8 cellular contexts compared by ENCODE assay signal in the genomic region with DNA sequence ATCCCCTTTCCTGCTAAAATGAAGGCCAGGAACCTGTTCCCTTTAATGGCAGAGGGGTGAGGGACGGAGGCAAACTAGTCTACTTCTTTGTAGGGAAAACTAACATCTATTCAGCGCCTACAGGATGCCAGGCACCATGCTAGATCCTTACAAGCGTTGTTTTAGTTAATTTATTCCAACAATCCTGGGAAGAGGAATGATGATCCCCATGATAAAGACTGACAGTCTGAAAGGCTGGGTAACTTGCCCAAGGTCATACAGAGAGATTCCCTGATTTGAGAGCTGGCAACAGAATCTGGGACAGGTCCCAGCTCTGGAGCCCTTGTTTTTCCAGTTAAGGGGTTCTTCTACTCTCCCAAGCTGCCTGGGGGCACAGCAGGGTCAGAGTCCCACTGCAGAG. TPM values are rescaled to one million over a fixed set of nuclear protein-coding genes. Genes with fewer than 3 reads are reported as not detected.
DNase-seq lines count a peak whose midpoint lies in the region; ATAC-seq and TF ChIP-seq lines count a peak whose summit lies in the region.

No MANE protein-coding gene starts in this region.

- H2BK120ac ChIP-seq in trophoblast cell (ENCODE audit: insufficient read depth, low read length, poor library complexity), result no peak overlapping the region

- H4K91ac ChIP-seq in trophoblast cell (ENCODE audit: low read depth, low read length), result no peak overlapping the region

- H2AFZ ChIP-seq in trophoblast cell (ENCODE audit: insufficient read depth, low read length, poor library complexity), result peak overlapping the region; percentile 74

- H3K79me1 ChIP-seq in trophoblast cell (ENCODE audit: low read length), result peaks cover 5% of the 10 kb centered on the region

- H3K9ac ChIP-seq in trophoblast cell (ENCODE audit: low read length), result peak overlapping the region; percentile 14

- no peak overlapping the region for H3K14ac ChIP-seq in trophoblast cell (ENCODE audit: low read length)

- H3K27me3 ChIP-seq in DOHH2 (ENCODE audit: control insufficient read depth, low read length) (no peaks in the 10 kb centered on the region), ectodermal cell (ENCODE audit: control insufficient read depth, insufficient read depth, low read length, poor library complexity, severe bottlenecking) (peaks cover 33% of the 10 kb centered on the region), trophoblast cell (ENCODE audit: insufficient read depth, low read length) (no peaks in the 10 kb centered on the region)

- H2AK5ac ChIP-seq in trophoblast cell (ENCODE audit: low read length), result no peak overlapping the region

- H4K12ac ChIP-seq in trophoblast cell (ENCODE audit: low read depth, low read length), result no peak overlapping the region

- H3K18ac ChIP-seq in trophoblast cell (ENCODE audit: low read length), result no peak overlapping the region

- no peak overlapping the region for H3K23ac ChIP-seq in trophoblast cell (ENCODE audit: low read length)

- H3K4me3 ChIP-seq in DOHH2 (ENCODE audit: low read length) (peak overlapping the region; percentile 76), ectodermal cell (ENCODE audit: insufficient read depth, low read depth, low read length) (peak overlapping the region; percentile 8), trophoblast cell (ENCODE audit: low read depth, low read length) (no peak overlapping the region)

- H4K8ac ChIP-seq in trophoblast cell (ENCODE audit: low read depth, low read length), result peak overlapping the region; percentile 75

- no peak for TF ChIP-seq CTCF in DOHH2 (IDR thresholded peaks at IDR 0.05; ENCODE audit: low read depth, low read length, poor library complexity, severe bottlenecking)

- DNase-seq in NCI-H146 (lab: John Stamatoyannopoulos, UW), result peak; percentile 45
- peak in 1 of 2 donors; percentile 10 for DNase-seq in trophoblast cell
- DNase-seq in NCI-H1092 treated with DMSO at 0.1 percent for 48 hours (lab: John Stamatoyannopoulos, UW), result no peak

- H4K20me1 ChIP-seq in DOHH2 (ENCODE audit: control insufficient read depth, insufficient read depth, low read depth, low read length), result no peaks in the 10 kb centered on the region

- H3K4me2 ChIP-seq in DOHH2 (ENCODE audit: low read length) (peak overlapping the region; percentile 93), trophoblast cell (ENCODE audit: low read length) (peak overlapping the region; percentile 69)

- H3K79me2 ChIP-seq in DOHH2 (ENCODE audit: control insufficient read depth, low read length) (peaks cover 55% of the 10 kb centered on the region), trophoblast cell (ENCODE audit: control insufficient read depth, insufficient read depth, low read length, poor library complexity) (no peaks in the 10 kb centered on the region)

- H3K4me1 ChIP-seq in DOHH2 (ENCODE audit: control insufficient read depth, low read length) (peaks cover 69% of the 10 kb centered on the region), ectodermal cell (ENCODE audit: control insufficient read depth, insufficient read depth, low read length) (peaks cover 26% of the 10 kb centered on the region), trophoblast cell (ENCODE audit: control insufficient read depth in 1 of 2, insufficient read depth in 2 of 2, low read length in 2 of 2) (peaks cover 11 to 19% of the 10 kb centered on the region in 2 experiments)

- no peaks in the 10 kb centered on the region for H3K9me2 ChIP-seq in DOHH2 (replicated peaks; ENCODE audit: control insufficient read depth, low read length)

- no peak overlapping the region for H3K4ac ChIP-seq in trophoblast cell (ENCODE audit: low read depth, low read length)

- ATAC-seq in GM21381 (IDR thresholded peaks at IDR 0.05; ENCODE audit: unreplicated experiment) (no peak), HG03045 (IDR thresholded peaks at IDR 0.05; ENCODE audit: unreplicated experiment) (no peak), HG03520 (IDR thresholded peaks at IDR 0.05; ENCODE audit: unreplicated experiment) (no peak)

- peak overlapping the region; percentile 99 for H3K27ac ChIP-seq in DOHH2 (ENCODE audit: low read depth, low read length)
- H3K27ac ChIP-seq in ectodermal cell (ENCODE audit: insufficient read depth, low read depth, low read length, poor library complexity, severe bottlenecking), result peak overlapping the region; percentile 39
- H3K27ac ChIP-seq in trophoblast cell (ENCODE audit: low read depth, low read length), result peak overlapping the region; percentile 17

- H3F3A ChIP-seq in DOHH2 (ENCODE audit: control insufficient read depth, insufficient read depth), result peaks cover 47% of the 10 kb centered on the region

- H2BK12ac ChIP-seq in trophoblast cell (ENCODE audit: low read length), result no peak overlapping the region

- WGBS in ectodermal cell, 2 experiments, result 33 to 34% methylated on average over 3 of the region's 3 CpGs
- no CpG with 5 or more reads among the region's 3 CpGs for WGBS in trophoblast cell (ENCODE audit: extremely low coverage, insufficient coverage, insufficient read length)

- H3K9me3 ChIP-seq in DOHH2 (ENCODE audit: control insufficient read depth, insufficient read depth, low read length) (no peaks in the 10 kb centered on the region), ectodermal cell (ENCODE audit: control insufficient read depth, low read length) (no peaks in the 10 kb centered on the region), trophoblast cell (ENCODE audit: insufficient read depth, low read depth, low read length) (no peaks in the 10 kb centered on the region)

- H2BK5ac ChIP-seq in trophoblast cell (ENCODE audit: low read depth, low read length, poor library complexity), result no peak overlapping the region

- H3K36me3 ChIP-seq in DOHH2 (ENCODE audit: control insufficient read depth, low read length) (peaks cover 43% of the 10 kb centered on the region), ectodermal cell (ENCODE audit: control insufficient read depth, insufficient read depth, low read length) (no peaks in the 10 kb centered on the region), trophoblast cell (ENCODE audit: control insufficient read depth in 1 of 2, insufficient read depth in 2 of 2, low read length in 2 of 2) (no peaks in the 10 kb centered on the region)

RNA-seq across cellular contexts. Expression of a gene that starts 0.7 kb away (rescaled TPM):
- 8.1 TPM for polyA plus RNA-seq in ectodermal cell (2013, experiment 1 of 4)
- 8.1 TPM for polyA plus RNA-seq in ectodermal cell (2013, experiment 2 of 4)
- polyA plus RNA-seq in ectodermal cell (2013, experiment 3 of 4), result 4.9 TPM
- polyA plus RNA-seq in ectodermal cell (2013, experiment 4 of 4), result 5.3 TPM
- 1.2 and 1.3 TPM in 2 replicates for polyA plus RNA-seq in trophoblast cell (2013)

RNA-seq across cellular contexts. Expression of a gene that starts 27.6 kb away (rescaled TPM):
- 294 TPM for polyA plus RNA-seq in ectodermal cell (2013, experiment 1 of 4)
- 317 TPM for polyA plus RNA-seq in ectodermal cell (2013, experiment 2 of 4)
- polyA plus RNA-seq in ectodermal cell (2013, experiment 3 of 4), result 408 TPM
- polyA plus RNA-seq in ectodermal cell (2013, experiment 4 of 4), result 442 TPM
- polyA plus RNA-seq in trophoblast cell (2013), result 335 and 340 TPM in 2 replicates

RNA-seq across cellular contexts. Expression of a gene that starts 47.7 kb away (rescaled TPM):
- 10.2 TPM for polyA plus RNA-seq in ectodermal cell (2013, experiment 1 of 4)
- polyA plus RNA-seq in ectodermal cell (2013, experiment 2 of 4), result 11.6 TPM
- 11.6 TPM for polyA plus RNA-seq in ectodermal cell (2013, experiment 3 of 4)
- polyA plus RNA-seq in ectodermal cell (2013, experiment 4 of 4), result 14.0 TPM
- 12.8 and 13.6 TPM in 2 replicates for polyA plus RNA-seq in trophoblast cell (2013)

Comparison
In these comparisons a context has a peak if more than half of its experiments do, and no peak if none do; other contexts are left out.
1. H3K27ac ChIP-seq: peak in every context shown above with its lines; median percentile 99 in DOHH2; 39 in ectodermal cell; 17 in trophoblast cell.